21 cellular contexts compared by ENCODE assay signal in genomic region chr7:157664866-157665633, GRCh38.
DNase-seq lines count a peak whose midpoint lies in the region; ATAC-seq and TF ChIP-seq lines count a peak whose summit lies in the region.
"Had no signal": no experiment of that assay in that cellular context is flagged by ENCODE, and none has a peak within 500 bp of the region (broad histone marks: within the 10 kb centered on the region; RNA-seq: fewer than 3 reads in every experiment).

No MANE protein-coding gene starts in this region.

- H3K36me3 ChIP-seq in KOPT-K1 (ENCODE audit: insufficient read depth, low read length) (peaks cover 6% of the 10 kb centered on the region; the same call in 1 of the 2 replicates), spleen (no peaks in the 10 kb centered on the region)
- H3K36me3 ChIP-seq: Peyer's patch had no signal

- peaks cover 0 to 22% (median 2%) of the 10 kb centered on the region in 6 donors for H3K4me1 ChIP-seq in spleen
- H3K4me1 ChIP-seq: Peyer's patch had no signal

- no peak for ATAC-seq in activated naive CD8-positive, alpha-beta T cell treated with anti-CD3 and anti-CD28 coated beads, Interleukin-2, amount 10 ng/mL, durations not matched to agents 7 days and 5 days (ENCODE audit: low read depth)
- ATAC-seq: CD8-positive, alpha-beta T cell had no signal

- TF ChIP-seq CTCF in spleen (IDR thresholded peaks at IDR 0.05 in 8 of 11, conservative IDR thresholded peaks at IDR 0.05 in 3 of 11): no peak

- intact Hi-C loops in spleen (cut with DNase I; ENCODE audit: low total_unique reads): no loop called here

- peaks cover 0 to 42% (median 4%) of the 10 kb centered on the region in 7 donors for H3K27me3 ChIP-seq in spleen (replicated peaks in 1 of 7)
- H3K27me3 ChIP-seq: Peyer's patch had no signal

- no peak overlapping the region for H3K27ac Mint-ChIP-seq in activated naive CD8-positive, alpha-beta T cell treated with anti-CD3 and anti-CD28 coated beads, Interleukin-2, amount 10 ng/mL, durations not matched to agents 7 days and 5 days
- no peak overlapping the region for H3K27ac Mint-ChIP-seq in activated naive CD8-positive, alpha-beta T cell treated with anti-CD3 and anti-CD28 coated beads for 36 hours
- H3K27ac Mint-ChIP-seq: B cell; CD8-positive, alpha-beta T cell had no signal

- POLR2A ChIA-PET in activated naive CD8-positive, alpha-beta T cell treated with anti-CD3 and anti-CD28 coated beads, Interleukin-2, amount 10 ng/mL, durations not matched to agents 7 days and 5 days (lab: Charles Lee): no interaction called here

- H3K4me3 ChIP-seq in spleen: no peak overlapping the region
- H3K4me3 ChIP-seq: Peyer's patch, SK-N-MC had no signal

- peaks cover 12% of the 10 kb centered on the region for H3K4me1 Mint-ChIP-seq in activated naive CD8-positive, alpha-beta T cell treated with anti-CD3 and anti-CD28 coated beads, Interleukin-2, amount 10 ng/mL, durations not matched to agents 7 days and 5 days
- peaks cover 17% of the 10 kb centered on the region for H3K4me1 Mint-ChIP-seq in activated naive CD8-positive, alpha-beta T cell treated with anti-CD3 and anti-CD28 coated beads for 36 hours

- H3K27ac ChIP-seq in KOPT-K1 (ENCODE audit: low read depth, low read length, poor library complexity, severe bottlenecking) (peak overlapping the region; percentile 38), spleen (no peak overlapping the region)
- H3K27ac ChIP-seq: 22Rv1, Peyer's patch, SK-N-MC had no signal

- TF ChIP-seq POLR2A in spleen (IDR thresholded peaks at IDR 0.05): no peak

- no peaks in the 10 kb centered on the region for H3K36me3 Mint-ChIP-seq in activated naive CD8-positive, alpha-beta T cell treated with anti-CD3 and anti-CD28 coated beads, Interleukin-2, amount 10 ng/mL, durations not matched to agents 7 days and 5 days
- H3K36me3 Mint-ChIP-seq in activated naive CD8-positive, alpha-beta T cell treated with anti-CD3 and anti-CD28 coated beads for 36 hours: no peaks in the 10 kb centered on the region
- H3K36me3 Mint-ChIP-seq: CD8-positive, alpha-beta T cell had no signal

- H3K4me3 Mint-ChIP-seq in activated naive CD8-positive, alpha-beta T cell treated with anti-CD3 and anti-CD28 coated beads, Interleukin-2, amount 10 ng/mL, durations not matched to agents 7 days and 5 days: no peak overlapping the region
- H3K4me3 Mint-ChIP-seq in activated naive CD8-positive, alpha-beta T cell treated with anti-CD3 and anti-CD28 coated beads for 36 hours: no peak overlapping the region
- H3K4me3 Mint-ChIP-seq: B cell; CD8-positive, alpha-beta T cell had no signal

- WGBS in spleen, 5 donors: 67 to 83% (median 77%) methylated on average over 21 of the region's 21 CpGs

- no peaks in the 10 kb centered on the region for H3K9me3 ChIP-seq in KOPT-K1 (ENCODE audit: insufficient read depth, low read length, poor library complexity, severe bottlenecking)
- H3K9me3 ChIP-seq in spleen: peaks cover 0 to 3% (median 0%) of the 10 kb centered on the region in 8 donors

- H3K9me3 Mint-ChIP-seq in activated naive CD8-positive, alpha-beta T cell treated with anti-CD3 and anti-CD28 coated beads, Interleukin-2, amount 10 ng/mL, durations not matched to agents 7 days and 5 days: no peaks in the 10 kb centered on the region
- H3K9me3 Mint-ChIP-seq in activated naive CD8-positive, alpha-beta T cell treated with anti-CD3 and anti-CD28 coated beads for 36 hours: no peaks in the 10 kb centered on the region
- H3K9me3 Mint-ChIP-seq: CD8-positive, alpha-beta T cell had no signal

- DNase-seq in activated naive CD8-positive, alpha-beta T cell treated with anti-CD3 and anti-CD28 coated beads, Interleukin-2, amount 10 ng/mL, durations not matched to agents 7 days and 5 days: peak; percentile 11
- DNase-seq in activated naive CD8-positive, alpha-beta T cell treated with anti-CD3 and anti-CD28 coated beads for 36 hours: no peak
- DNase-seq in kidney tubule cell (ENCODE audit: low spot score) (peak; percentile 49), spleen (peak; percentile 64), SHP77 (lab: John Stamatoyannopoulos, UW) (no peak), HuH-7 (ENCODE audit: low spot score) (no peak), NCI-H748 (lab: John Stamatoyannopoulos, UW; ENCODE audit: unreplicated experiment) (no peak)
- DNase-seq: CD8-positive, alpha-beta T cell; DMS53; GOT3; KBM-7; NCI-H1417 treated with DMSO at 0.1 percent for 48 hours; NCI-H187 treated with DMSO at 0.1 percent for 48 hours; NCI-H226; NCI-H524 treated with DMSO at 0.1 percent for 48 hours; Right ventricle myocardium superior had no signal

- H3K27me3 Mint-ChIP-seq in activated naive CD8-positive, alpha-beta T cell treated with anti-CD3 and anti-CD28 coated beads, Interleukin-2, amount 10 ng/mL, durations not matched to agents 7 days and 5 days: peaks cover 22% of the 10 kb centered on the region
- peaks cover 15% of the 10 kb centered on the region for H3K27me3 Mint-ChIP-seq in activated naive CD8-positive, alpha-beta T cell treated with anti-CD3 and anti-CD28 coated beads for 36 hours

Comparison
In these comparisons a context has a peak if more than half of its experiments do, and no peak if none do; other contexts are left out.
1. DNase-seq: peak in activated naive CD8-positive, alpha-beta T cell treated with anti-CD3 and anti-CD28 coated beads, Interleukin-2, amount 10 ng/mL, durations not matched to agents 7 days and 5 days (single experiment), kidney tubule cell (single experiment) and spleen (single experiment); none in activated naive CD8-positive, alpha-beta T cell treated with anti-CD3 and anti-CD28 coated beads for 36 hours (single experiment), SHP77 (0 of 2), HuH-7 (single experiment) and NCI-H748 (single experiment).